In the genomic region with DNA sequence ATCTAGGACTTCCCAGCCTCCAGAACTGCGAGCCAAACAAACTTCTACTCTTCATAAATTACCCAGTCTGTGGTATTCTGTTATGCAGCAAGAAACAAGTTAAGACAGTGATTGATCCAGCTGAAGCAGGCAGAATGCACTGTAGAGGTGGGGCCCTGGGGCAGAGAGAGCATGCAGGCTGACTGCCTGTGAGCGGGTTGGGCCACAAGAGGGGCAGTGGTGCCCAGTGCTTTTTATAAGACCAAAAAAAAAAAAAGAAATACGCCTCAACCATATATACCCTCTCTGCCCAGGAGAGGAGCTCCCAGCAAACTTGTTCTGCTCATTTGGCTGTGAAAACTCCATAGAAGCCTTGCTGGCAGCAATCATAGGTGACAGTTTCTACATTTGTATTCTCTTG, we compare ENCODE assay signal across 1 cellular context.
TF ChIP-seq lines count a peak whose summit lies in the region.

No MANE protein-coding gene starts in this region.

TF ChIP-seq in HCT116, 20 proteins besides CTCF, POLR2A, EP300 and RAD21 (continued from another document):
- TF ChIP-seq ZBTB33 (IDR thresholded peaks at IDR 0.05; ENCODE audit: extremely low read depth, insufficient replicate concordance, low read length) (no peak), ZFX (IDR thresholded peaks at IDR 0.05) (no peak), CEBPB (IDR thresholded peaks at IDR 0.05; ENCODE audit: low read depth) (no peak), SP1 (IDR thresholded peaks at IDR 0.05; ENCODE audit: low read depth) (no peak), YY1 (IDR thresholded peaks at IDR 0.05; ENCODE audit: extremely low read depth, insufficient replicate concordance, low read depth, low read length) (no peak), EZH2phosphoT487 (IDR thresholded peaks at IDR 0.05; ENCODE audit: borderline replicate concordance) (no peak), ZNF274 (IDR thresholded peaks at IDR 0.05; ENCODE audit: low read depth, low read length) (no peak)
- TF ChIP-seq, protein P1, sequence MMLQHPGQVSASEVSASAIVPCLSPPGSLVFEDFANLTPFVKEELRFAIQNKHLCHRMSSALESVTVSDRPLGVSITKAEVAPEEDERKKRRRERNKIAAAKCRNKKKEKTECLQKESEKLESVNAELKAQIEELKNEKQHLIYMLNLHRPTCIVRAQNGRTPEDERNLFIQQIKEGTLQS (IDR thresholded peaks at IDR 0.05) = no peak
